ENCODE assay signal across 25 cellular contexts in genomic region chr5:6296524-6296923, GRCh38.
"Had no signal": no experiment of that assay in that cellular context is flagged by ENCODE, and none has a peak within 500 bp of the region (broad histone marks: within the 10 kb centered on the region; RNA-seq: fewer than 3 reads in every experiment).

No MANE protein-coding gene starts in this region.

- H3K4me3 ChIP-seq: coronary artery, gastrocnemius medialis, lower lobe of right lung, pancreas, smooth muscle cell, stomach, thyroid gland had no signal

- H3K9me3 Mint-ChIP-seq: natural killer cell treated with Interleukin-12 subunit alpha and Interleukin-12 subunit beta and Interleukin-15 and Interleukin-18, amount 100 ng/mL, for 72 hours; stimulated activated effector memory CD8-positive, alpha-beta T cell treated with anti-CD3 and anti-CD28 coated beads, Interleukin-12 subunit alpha, Interleukin-12 subunit beta, amount 100 ng/mL, for 72 hours had no signal

- FAIRE-seq: endometrium, keratinocyte, pancreas had no signal

- H3K4me3 Mint-ChIP-seq: naive B cell; natural killer cell treated with Interleukin-12 subunit alpha and Interleukin-12 subunit beta and Interleukin-15 and Interleukin-18, amount 100 ng/mL, for 72 hours; neural crest cell; stimulated activated effector memory CD8-positive, alpha-beta T cell treated with anti-CD3 and anti-CD28 coated beads, Interleukin-12 subunit alpha, Interleukin-12 subunit beta, amount 100 ng/mL, for 72 hours had no signal

- H3K4me1 ChIP-seq: gastrocnemius medialis, lower lobe of right lung, pancreas, stomach, thyroid gland had no signal

- H3K9me3 ChIP-seq: gastrocnemius medialis, neutrophil, pancreas, thyroid gland had no signal

- H3K27ac ChIP-seq: coronary artery, gastrocnemius medialis, lower lobe of right lung, neutrophil, pancreas, stomach, thyroid gland had no signal

- H3K27ac Mint-ChIP-seq: naive B cell; natural killer cell treated with Interleukin-12 subunit alpha and Interleukin-12 subunit beta and Interleukin-15 and Interleukin-18, amount 100 ng/mL, for 72 hours; stimulated activated effector memory CD8-positive, alpha-beta T cell treated with anti-CD3 and anti-CD28 coated beads, Interleukin-12 subunit alpha, Interleukin-12 subunit beta, amount 100 ng/mL, for 72 hours had no signal

- ATAC-seq: gastrocnemius medialis; left ventricle myocardium superior; lower lobe of right lung; natural killer cell treated with Interleukin-12 subunit alpha and Interleukin-12 subunit beta and Interleukin-15 and Interleukin-18, amount 100 ng/mL, for 72 hours; pancreas; sciatic nerve; stimulated activated effector memory CD8-positive, alpha-beta T cell treated with anti-CD3 and anti-CD28 coated beads, Interleukin-12 subunit alpha, Interleukin-12 subunit beta, amount 100 ng/mL, for 72 hours had no signal

- H3K36me3 Mint-ChIP-seq: naive B cell; natural killer cell treated with Interleukin-12 subunit alpha and Interleukin-12 subunit beta and Interleukin-15 and Interleukin-18, amount 100 ng/mL, for 72 hours; stimulated activated effector memory CD8-positive, alpha-beta T cell treated with anti-CD3 and anti-CD28 coated beads, Interleukin-12 subunit alpha, Interleukin-12 subunit beta, amount 100 ng/mL, for 72 hours had no signal

- H3K4me2 ChIP-seq: smooth muscle cell had no signal

- H3K36me3 ChIP-seq: gastrocnemius medialis, lower lobe of right lung, neutrophil, pancreas, stomach, thyroid gland had no signal

- H3K27me3 ChIP-seq: gastrocnemius medialis, neutrophil, pancreas, stomach, thyroid gland had no signal

- H3K4me1 Mint-ChIP-seq: naive B cell; stimulated activated effector memory CD8-positive, alpha-beta T cell treated with anti-CD3 and anti-CD28 coated beads, Interleukin-12 subunit alpha, Interleukin-12 subunit beta, amount 100 ng/mL, for 72 hours had no signal

- DNase-seq: dermis blood vessel endothelial cell; effector memory CD4-positive, alpha-beta T cell; foreskin fibroblast; gastrocnemius medialis; head of caudate nucleus; left ventricle myocardium superior; lower lobe of right lung; naive B cell; pancreas; stimulated activated CD4-positive, alpha-beta T cell treated with anti-CD3 and anti-CD28 coated beads, Interleukin-12 subunit alpha, Interleukin-12 subunit beta, amount 100 ng/mL, for 4 hours; stimulated activated CD4-positive, alpha-beta T cell treated with anti-CD3 and anti-CD28 coated beads, Interleukin-2, amount 100 ng/mL, for 24 hours; stimulated activated CD4-positive, alpha-beta T cell treated with anti-CD3 and anti-CD28 coated beads, Interleukin-4, amount 100 ng/mL, for 24 hours; stimulated activated naive CD4-positive, alpha-beta T cell treated with Interleukin-2 at 50 U/mL for 16 hours; stomach; thyroid gland; trophoblast cell had no signal
